In the genomic region with DNA sequence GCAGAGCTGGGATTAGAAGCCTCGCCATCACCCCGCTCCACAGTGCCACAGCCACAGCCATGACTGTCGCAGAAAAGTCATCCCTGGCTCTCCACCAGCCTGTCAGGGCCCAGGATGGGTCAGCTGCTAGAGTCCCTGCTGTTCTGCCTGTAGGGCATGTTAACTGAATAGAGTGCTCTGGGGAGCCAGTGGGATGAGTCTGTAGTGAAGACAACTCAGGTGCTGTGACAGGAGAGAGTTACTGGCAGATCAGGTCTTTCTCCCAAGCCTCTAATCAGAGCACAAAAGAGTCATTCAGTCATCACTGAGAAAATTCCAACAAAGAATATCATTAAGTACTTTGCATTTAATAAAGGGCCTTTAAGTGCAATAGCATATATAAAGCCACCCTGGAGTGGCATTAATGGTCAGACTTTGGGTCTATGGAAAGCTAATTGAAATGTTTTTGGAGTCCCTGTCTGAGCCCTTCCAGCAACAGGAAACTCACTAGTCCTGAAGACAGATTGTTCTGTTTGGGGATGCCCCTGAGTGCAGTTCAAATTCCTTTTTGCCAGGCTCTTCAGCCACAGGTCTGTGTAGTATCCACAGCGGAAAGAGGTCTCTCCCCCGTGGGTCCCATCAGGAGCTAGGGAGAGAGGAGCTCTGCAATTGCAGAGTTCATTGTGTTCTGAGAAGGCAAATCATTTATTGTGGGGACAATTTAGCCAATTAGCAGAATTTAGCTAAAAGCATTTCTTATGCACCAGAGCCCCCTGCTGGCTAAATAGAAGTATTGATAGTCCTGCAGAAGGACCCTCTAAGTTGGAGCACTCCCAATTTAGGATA, we compare ENCODE assay signal across 8 cellular contexts. TPM values are rescaled to one million over a fixed set of nuclear protein-coding genes. Genes with fewer than 3 reads are reported as not detected.
DNase-seq lines count a peak whose midpoint lies in the region; ATAC-seq and TF ChIP-seq lines count a peak whose summit lies in the region.

No MANE protein-coding gene starts in this region.

- H3K27ac ChIP-seq in colonic mucosa = no peak overlapping the region
- H3K27ac ChIP-seq in liver (ENCODE audit: low read depth in 1 of 2, low read length in 2 of 2) = no peak overlapping the region
- no peak overlapping the region for H3K27ac ChIP-seq in upper lobe of right lung

- H3K4me3 ChIP-seq in colonic mucosa (no peak overlapping the region), liver (ENCODE audit: low read depth in 1 of 3, low read length in 3 of 3) (no peak overlapping the region), upper lobe of right lung (no peak overlapping the region)

- DNase-seq in activated T-cell treated with anti-CD3 and anti-CD28 coated beads for 4 hours = peak; percentile 9
- DNase-seq in activated T-cell treated with anti-CD3 and anti-CD28 coated beads, Interleukin-2, amount 50 U/mL, for 1 hour = no peak
- DNase-seq in LHCN-M2 (ENCODE audit: low read depth) = peak; percentile 43
- peak; percentile 48 for DNase-seq in RPMI7951 (ENCODE audit: low read depth)
- DNase-seq in colonic mucosa = peak; percentile 21
- DNase-seq in upper lobe of right lung = no peak

- H3K9me3 ChIP-seq in colonic mucosa (no peaks in the 10 kb centered on the region), liver (ENCODE audit: control insufficient read depth in 4 of 4, low read length in 3 of 4) (peaks cover 4 to 10% (median 9%) of the 10 kb centered on the region in 4 donors), upper lobe of right lung (peaks cover 12% of the 10 kb centered on the region)

- H3K36me3 ChIP-seq in colonic mucosa = no peaks in the 10 kb centered on the region
- no peaks in the 10 kb centered on the region for H3K36me3 ChIP-seq in liver (ENCODE audit: control insufficient read depth in 4 of 4, insufficient read depth in 3 of 4, low read depth in 1 of 4, low read length in 3 of 4)
- no peaks in the 10 kb centered on the region for H3K36me3 ChIP-seq in upper lobe of right lung

- intact Hi-C loops in colonic mucosa (cut with DNase I) = loop anchor here (2.0 to 10.0 kb wide), 2 partner anchors 281 to 433 kb away; no protein-coding TSS in a partner anchor
- intact Hi-C loops in upper lobe of right lung (cut with DNase I) = no loop called here

- ATAC-seq in upper lobe of right lung (peak; percentile 68), GM19452 (IDR thresholded peaks at IDR 0.05; ENCODE audit: unreplicated experiment) (no peak)

- peak; percentile 63 for TF ChIP-seq CTCF in colonic mucosa (IDR thresholded peaks at IDR 0.05)
- TF ChIP-seq CTCF in liver (IDR thresholded peaks at IDR 0.05; ENCODE audit: low read depth, low read length, missing input control) = peak; percentile 81
- TF ChIP-seq CTCF in upper lobe of right lung (IDR thresholded peaks at IDR 0.05) = peak; percentile 85

- H3K27me3 ChIP-seq in colonic mucosa (no peaks in the 10 kb centered on the region), liver (ENCODE audit: control insufficient read depth in 4 of 4, insufficient read depth in 4 of 4, low read length in 3 of 4) (no peaks in the 10 kb centered on the region), upper lobe of right lung (peaks cover 18% of the 10 kb centered on the region)

- 58% methylated on average over 5 of the region's 5 CpGs for WGBS in liver

- H3K9ac ChIP-seq in colonic mucosa (ENCODE audit: low read depth in 2 of 2, low read length in 2 of 2) (no peak overlapping the region), liver (ENCODE audit: low read depth in 1 of 2, low read length in 2 of 2) (no peak overlapping the region)

- no peaks in the 10 kb centered on the region for H3K4me1 ChIP-seq in colonic mucosa
- no peaks in the 10 kb centered on the region for H3K4me1 ChIP-seq in liver (ENCODE audit: control insufficient read depth in 4 of 4, insufficient read depth in 4 of 4, low read length in 3 of 4)
- no peaks in the 10 kb centered on the region for H3K4me1 ChIP-seq in upper lobe of right lung

- peak; percentile 89 to 90 for TF ChIP-seq RAD21 in liver (IDR thresholded peaks at IDR 0.05)

TF ChIP-seq in liver, 16 proteins besides CTCF, POLR2A, EP300 and RAD21:
- TF ChIP-seq GABPA (IDR thresholded peaks at IDR 0.05 in 1 of 2, conservative IDR thresholded peaks at IDR 0.05 in 1 of 2) (no peak), EGR1 (IDR thresholded peaks at IDR 0.05; ENCODE audit: low read depth in 2 of 2) (no peak), MAX (IDR thresholded peaks at IDR 0.05) (no peak), FOXA1 (IDR thresholded peaks at IDR 0.05) (no peak), HNF4A (conservative IDR thresholded peaks at IDR 0.05) (no peak), FOXA2 (IDR thresholded peaks at IDR 0.05) (no peak), HNF4G (IDR thresholded peaks at IDR 0.05) (no peak), TAF1 (conservative IDR thresholded peaks at IDR 0.05) (no peak), NR2F2 (IDR thresholded peaks at IDR 0.05) (no peak), RXRA (IDR thresholded peaks at IDR 0.05) (no peak), YY1 (IDR thresholded peaks at IDR 0.05) (no peak)
- TF ChIP-seq, protein P1, sequence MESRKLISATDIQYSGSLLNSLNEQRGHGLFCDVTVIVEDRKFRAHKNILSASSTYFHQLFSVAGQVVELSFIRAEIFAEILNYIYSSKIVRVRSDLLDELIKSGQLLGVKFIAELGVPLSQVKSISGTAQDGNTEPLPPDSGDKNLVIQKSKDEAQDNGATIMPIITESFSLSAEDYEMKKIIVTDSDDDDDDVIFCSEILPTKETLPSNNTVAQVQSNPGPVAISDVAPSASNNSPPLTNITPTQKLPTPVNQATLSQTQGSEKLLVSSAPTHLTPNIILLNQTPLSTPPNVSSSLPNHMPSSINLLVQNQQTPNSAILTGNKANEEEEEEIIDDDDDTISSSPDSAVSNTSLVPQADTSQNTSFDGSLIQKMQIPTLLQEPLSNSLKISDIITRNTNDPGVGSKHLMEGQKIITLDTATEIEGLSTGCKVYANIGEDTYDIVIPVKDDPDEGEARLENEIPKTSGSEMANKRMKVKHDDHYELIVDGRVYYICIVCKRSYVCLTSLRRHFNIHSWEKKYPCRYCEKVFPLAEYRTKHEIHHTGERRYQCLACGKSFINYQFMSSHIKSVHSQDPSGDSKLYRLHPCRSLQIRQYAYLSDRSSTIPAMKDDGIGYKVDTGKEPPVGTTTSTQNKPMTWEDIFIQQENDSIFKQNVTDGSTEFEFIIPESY (IDR thresholded peaks at IDR 0.05) = no peak

RNA-seq across cellular contexts. Expression of gene C14orf132, which starts 45.2 kb away (rescaled TPM):
- 7.9 and 8.1 TPM in 2 replicates for total RNA-seq in LHCN-M2 (2014; rRNA removed)
- polyA plus RNA-seq in LHCN-M2 (2012) = 9.1 TPM
- total RNA-seq in RPMI7951 (2014; rRNA removed; shearing (Covaris generic)) = 22.6 and 24.6 TPM in 2 replicates
- total RNA-seq in colonic mucosa = 1 to 10 TPM; 2.2 to 3.6 TPM
- total RNA-seq in liver = 1 to 10 TPM; 1.9 to 2.3 TPM
- polyA plus RNA-seq in liver = 1 to 10 TPM; 1.8 to 3.0 TPM
- total RNA-seq in upper lobe of right lung = 63.1 TPM

Comparison
In these comparisons a context has a peak if more than half of its experiments do, and no peak if none do; other contexts are left out.
1. DNase-seq: peak in activated T-cell treated with anti-CD3 and anti-CD28 coated beads for 4 hours (single experiment), LHCN-M2 (single experiment), RPMI7951 (single experiment) and colonic mucosa (single experiment); none in activated T-cell treated with anti-CD3 and anti-CD28 coated beads, Interleukin-2, amount 50 U/mL, for 1 hour (single experiment) and upper lobe of right lung (single experiment).
2. Peak in every context shown above with its lines, with median percentiles within 50 percentile points of each other: CTCF ChIP-seq.